Comparison of ENCODE assay signal across 20 cellular contexts in genomic region chr15:87498545-87498944, GRCh38.
DNase-seq lines count a peak whose midpoint lies in the region; ATAC-seq and TF ChIP-seq lines count a peak whose summit lies in the region.
"Had no signal": no experiment of that assay in that cellular context is flagged by ENCODE, and none has a peak within 500 bp of the region (broad histone marks: within the 10 kb centered on the region; RNA-seq: fewer than 3 reads in every experiment).

No MANE protein-coding gene starts in this region.

- POLR2A ChIA-PET in AG04449 (lab: Yijun Ruan, JAX): no interaction called here

- no peak overlapping the region for H3K23ac ChIP-seq in mesendoderm (ENCODE audit: low read length)

- H2BK5ac ChIP-seq in mesendoderm (ENCODE audit: low read length): no peak overlapping the region

- H3K4ac ChIP-seq in mesendoderm (ENCODE audit: low read depth, low read length): no peak overlapping the region

- CTCF ChIA-PET in AG04449 (lab: Yijun Ruan, JAX): interaction anchor here (0.9 kb wide), 1 partner anchor 458 kb away, joined by 3 read pairs; no protein-coding TSS in a partner anchor

- H3K18ac ChIP-seq in mesendoderm (ENCODE audit: low read length): no peak overlapping the region

- H3K27ac ChIP-seq in HUES48 (ENCODE audit: low read depth, low read length) (peak overlapping the region; percentile 15), brain microvascular endothelial cell (no peak overlapping the region), mesendoderm (ENCODE audit: low read depth, low read length) (no peak overlapping the region)
- H3K27ac ChIP-seq: body of pancreas, Peyer's patch, upper lobe of right lung had no signal

- H2BK120ac ChIP-seq in mesendoderm (ENCODE audit: low read depth, low read length): no peak overlapping the region

- in situ Hi-C loops in brain microvascular endothelial cell (cut with HindIII; ENCODE audit: low pct_ligation_motif_present, low sequenced_read_pairs): no loop called here
- in situ Hi-C loops in KBM-7 (cut with MboI; ENCODE audit: low pct_unique_long_range_greater_than_20kb, low sequenced_read_pairs): no loop called here

- H3K9me3 ChIP-seq in HUES48 (ENCODE audit: control insufficient read depth, insufficient read depth, low read length): no peaks in the 10 kb centered on the region
- H3K9me3 ChIP-seq: body of pancreas, heart left ventricle, Peyer's patch, upper lobe of right lung had no signal

- H3K4me3 ChIP-seq in AG04449 (ENCODE audit: low read depth, low read length): no peak overlapping the region
- H3K4me3 ChIP-seq in HUES48 (ENCODE audit: low read depth, low read length): no peak overlapping the region
- H3K4me3 ChIP-seq in brain microvascular endothelial cell (ENCODE audit: low read depth, low read length): no peak overlapping the region
- no peak overlapping the region for H3K4me3 ChIP-seq in mesendoderm (ENCODE audit: low read length)
- H3K4me3 ChIP-seq: body of pancreas, heart left ventricle, Peyer's patch, upper lobe of right lung had no signal

- no CpG with 5 or more reads among the region's 5 CpGs for WGBS in mesendoderm (ENCODE audit: extremely low coverage, insufficient coverage, low lambda C conversion rate)

- H3K79me1 ChIP-seq in mesendoderm (ENCODE audit: low read length): no peaks in the 10 kb centered on the region

- no peak overlapping the region for H4K5ac ChIP-seq in mesendoderm (ENCODE audit: low read length)

- H2AK5ac ChIP-seq in mesendoderm (ENCODE audit: low read length): no peak overlapping the region

- H3K9ac ChIP-seq in HUES48 (ENCODE audit: low read depth, low read length) (no peak overlapping the region), mesendoderm (ENCODE audit: low read length) (no peak overlapping the region)

- DNase-seq in AG04449 (ENCODE audit: low read depth, low spot score): peak; percentile 16
- DNase-seq in brain microvascular endothelial cell: peak; percentile 9
- peak; percentile 70 for DNase-seq in mesendoderm
- no peak for DNase-seq in Kasumi-1 (lab: John Stamatoyannopoulos, UW)
- DNase-seq in NCI-H524 (lab: John Stamatoyannopoulos, UW): no peak
- no peak for DNase-seq in KBM-7
- DNase-seq: activated CD4-positive, alpha-beta T cell treated with anti-CD3 and anti-CD28 coated beads for 48 hours; activated CD8-positive, alpha-beta memory T cell treated with anti-CD3 and anti-CD28 coated beads, Interleukin-2, amount 50 U/mL, for 4 hours; activated naive CD4-positive, alpha-beta T cell; body of pancreas; CD8-positive, alpha-beta memory T cell; DMS79 treated with DMSO at 0.1 percent for 48 hours; heart left ventricle; NCI-H1092; NCI-H774; Peyer's patch; stimulated activated naive CD8-positive, alpha-beta T cell treated with anti-CD3 and anti-CD28 coated beads, Interleukin-15, amount 100 ng/mL, for 72 hours; upper lobe of right lung had no signal

- H3K36me3 ChIP-seq in HUES48 (ENCODE audit: control insufficient read depth, insufficient read depth, low read length) (no peaks in the 10 kb centered on the region), brain microvascular endothelial cell (replicated peaks) (no peaks in the 10 kb centered on the region), mesendoderm (ENCODE audit: control insufficient read depth, insufficient read depth, low read length) (no peaks in the 10 kb centered on the region)
- H3K36me3 ChIP-seq: heart left ventricle, Peyer's patch, upper lobe of right lung had no signal

- no peak overlapping the region for H3K4me2 ChIP-seq in mesendoderm (ENCODE audit: low read length)

- H4K8ac ChIP-seq in mesendoderm (ENCODE audit: low read depth, low read length): no peak overlapping the region

- H3K27me3 ChIP-seq in HUES48 (ENCODE audit: control insufficient read depth, insufficient read depth, low read length) (no peaks in the 10 kb centered on the region), brain microvascular endothelial cell (replicated peaks) (no peaks in the 10 kb centered on the region), mesendoderm (ENCODE audit: insufficient read depth, low read length, poor library complexity) (no peaks in the 10 kb centered on the region)
- H3K27me3 ChIP-seq: body of pancreas, heart left ventricle, Peyer's patch, upper lobe of right lung had no signal

- no peaks in the 10 kb centered on the region for H3K79me2 ChIP-seq in mesendoderm (ENCODE audit: control insufficient read depth, insufficient read depth, low read length)

- H3K56ac ChIP-seq in mesendoderm (ENCODE audit: low read length): no peak overlapping the region

- TF ChIP-seq CTCF in AG04449 (IDR thresholded peaks at IDR 0.05; ENCODE audit: insufficient read depth, low read length, missing control alignments): no peak
- TF ChIP-seq CTCF in brain microvascular endothelial cell (IDR thresholded peaks at IDR 0.05; ENCODE audit: low read depth, low read length, missing control alignments): no peak

- H2BK15ac ChIP-seq in mesendoderm (replicated peaks; ENCODE audit: low read depth): no peak overlapping the region

- H3K4me1 ChIP-seq in HUES48 (ENCODE audit: control insufficient read depth, insufficient read depth, low read length) (peaks cover 6% of the 10 kb centered on the region; the same call in 1 of the 2 replicates), mesendoderm (ENCODE audit: control insufficient read depth, low read depth, low read length) (no peaks in the 10 kb centered on the region)
- H3K4me1 ChIP-seq: body of pancreas, Peyer's patch, upper lobe of right lung had no signal

- no peak for ATAC-seq in HG02884 (IDR thresholded peaks at IDR 0.05; ENCODE audit: unreplicated experiment)
- ATAC-seq: body of pancreas; heart left ventricle; stimulated activated naive CD8-positive, alpha-beta T cell treated with anti-CD3 and anti-CD28 coated beads, Interleukin-15, amount 100 ng/mL, for 72 hours; upper lobe of right lung had no signal

Comparison
In these comparisons a context has a peak if more than half of its experiments do, and no peak if none do; other contexts are left out.
1. DNase-seq: peak in AG04449 (single experiment), brain microvascular endothelial cell (single experiment) and mesendoderm (single experiment); none in Kasumi-1 (0 of 2), NCI-H524 (0 of 2) and KBM-7 (single experiment).